ENCODE assay signal across 2 cellular contexts in genomic region chr1:167899253-167899681, GRCh38.
A peak's percentile ranks its signal among the peaks of the same experiment; 100 is the strongest.
TF ChIP-seq lines count a peak whose summit lies in the region.

No MANE protein-coding gene starts in this region.

TF ChIP-seq in liver, 16 proteins besides CTCF, POLR2A, EP300 and RAD21:
- TF ChIP-seq YY1 (IDR thresholded peaks at IDR 0.05) (peak; percentile 77), JUND (IDR thresholded peaks at IDR 0.05) (peak; percentile 21 to 47), RXRA (IDR thresholded peaks at IDR 0.05) (peak; percentile 59 to 84), SP1 (IDR thresholded peaks at IDR 0.05) (peak; percentile 69), HNF4G (IDR thresholded peaks at IDR 0.05) (no peak), MAX (IDR thresholded peaks at IDR 0.05) (peak; percentile 73), FOXA2 (IDR thresholded peaks at IDR 0.05) (peak; percentile 83), HNF4A (conservative IDR thresholded peaks at IDR 0.05) (peak; percentile 51 to 78), FOXA1 (IDR thresholded peaks at IDR 0.05) (peak; percentile 53), NR2F2 (IDR thresholded peaks at IDR 0.05) (no peak), REST (IDR thresholded peaks at IDR 0.05) (peak; percentile 12), ZBTB33 (IDR thresholded peaks at IDR 0.05) (peak; percentile 67), TAF1 (conservative IDR thresholded peaks at IDR 0.05) (no peak)

TF ChIP-seq in HepG2, 621 proteins besides CTCF, POLR2A, EP300 and RAD21:
- TF ChIP-seq ZBTB3 (CRISPR knock-in tag; IDR thresholded peaks at IDR 0.05; ENCODE audit: borderline replicate concordance, low read depth) (no peak), ZZZ3 (CRISPR knock-in tag; IDR thresholded peaks at IDR 0.05; ENCODE audit: borderline replicate concordance) (no peak), ZC3H4 (CRISPR knock-in tag; IDR thresholded peaks at IDR 0.05; ENCODE audit: borderline replicate concordance) (no peak), ZNF629 (CRISPR knock-in tag; conservative IDR thresholded peaks at IDR 0.05) (no peak), NR2C2 (CRISPR knock-in tag; IDR thresholded peaks at IDR 0.05; ENCODE audit: borderline replicate concordance) (no peak), ZNF24 (IDR thresholded peaks at IDR 0.05) (no peak), AHR (CRISPR knock-in tag; IDR thresholded peaks at IDR 0.05) (no peak), SNRNP70 (IDR thresholded peaks at IDR 0.05; ENCODE audit: low read depth, low read length) (no peak)
